16 cellular contexts compared by ENCODE assay signal in genomic region chr18:48036191-48036590, GRCh38.
DNase-seq lines count a peak whose midpoint lies in the region; ATAC-seq and TF ChIP-seq lines count a peak whose summit lies in the region.
"Had no signal": no experiment of that assay in that cellular context is flagged by ENCODE, and none has a peak within 500 bp of the region (broad histone marks: within the 10 kb centered on the region; RNA-seq: fewer than 3 reads in every experiment).

No MANE protein-coding gene starts in this region.

- no peaks in the 10 kb centered on the region for H3K27me3 Mint-ChIP-seq in endodermal cell (ENCODE audit: insufficient read depth)
- H3K27me3 Mint-ChIP-seq: activated CD4-positive, alpha-beta memory T cell treated with anti-CD3 and anti-CD28 coated beads, Interleukin-2, amount 10 ng/mL, durations not matched to agents 7 days and 5 days had no signal

- H3K4me3 ChIP-seq in left ventricle myocardium inferior (no peak overlapping the region), endodermal cell (ENCODE audit: low read length) (no peak overlapping the region), mucosa of descending colon (no peak overlapping the region), upper lobe of right lung (no peak overlapping the region)
- H3K4me3 ChIP-seq: pancreas had no signal

- H3K4me1 ChIP-seq in left ventricle myocardium inferior (peaks cover 20% of the 10 kb centered on the region), endodermal cell (ENCODE audit: control insufficient read depth, insufficient read depth, low read length) (peaks cover 9% of the 10 kb centered on the region), mucosa of descending colon (ENCODE audit: low read depth) (no peaks in the 10 kb centered on the region), upper lobe of right lung (peaks cover 3% of the 10 kb centered on the region)
- H3K4me1 ChIP-seq: pancreas had no signal

- no peak overlapping the region for H3K4me3 Mint-ChIP-seq in endodermal cell
- H3K4me3 Mint-ChIP-seq: activated CD4-positive, alpha-beta memory T cell treated with anti-CD3 and anti-CD28 coated beads, Interleukin-2, amount 10 ng/mL, durations not matched to agents 7 days and 5 days had no signal

- peak; percentile 18 for ATAC-seq in mucosa of descending colon
- ATAC-seq in upper lobe of right lung, result peak; percentile 23
- ATAC-seq in HG03045 (IDR thresholded peaks at IDR 0.05; ENCODE audit: unreplicated experiment), result no peak
- no peak for ATAC-seq in HG02571 (IDR thresholded peaks at IDR 0.05; ENCODE audit: unreplicated experiment)
- no peak for ATAC-seq in HG02938 (IDR thresholded peaks at IDR 0.05; ENCODE audit: unreplicated experiment)
- ATAC-seq: pancreas had no signal

- no peaks in the 10 kb centered on the region for H3K27me3 ChIP-seq in left ventricle myocardium inferior (ENCODE audit: low read depth)
- H3K27me3 ChIP-seq in endodermal cell (ENCODE audit: control insufficient read depth, insufficient read depth, low read length, poor library complexity, severe bottlenecking), result no peaks in the 10 kb centered on the region
- no peaks in the 10 kb centered on the region for H3K27me3 ChIP-seq in upper lobe of right lung
- H3K27me3 ChIP-seq: pancreas had no signal

- peak; percentile 14 for DNase-seq in cardiac septum (ENCODE audit: low spot score)
- no peak for DNase-seq in left ventricle myocardium inferior
- DNase-seq in endodermal cell, result peak; percentile 34
- no peak for DNase-seq in mucosa of descending colon
- no peak for DNase-seq in upper lobe of right lung
- DNase-seq: activated CD4-positive, alpha-beta memory T cell treated with anti-CD3 and anti-CD28 coated beads, Interleukin-2, amount 10 ng/mL, durations not matched to agents 7 days and 5 days; amniotic stem cell; IMR-90; MV-4-11; NCI-H2081; NCI-H526 treated with DMSO at 0.1 percent for 48 hours; SW 1271 had no signal

- intact Hi-C loops in cardiac septum (cut with DNase I) (loop anchor here (5.0 to 10.0 kb wide), 2 partner anchors 306 to 629 kb away; no protein-coding TSS in a partner anchor), left ventricle myocardium inferior (cut with micrococcal nuclease) (loop anchor here (10.0 kb wide), 1 partner anchor 309 kb away; no protein-coding TSS in a partner anchor), mucosa of descending colon (cut with DNase I, micrococcal nuclease) (no loop called here), upper lobe of right lung (cut with DNase I) (no loop called here)

- H3K9me3 Mint-ChIP-seq in endodermal cell, result no peaks in the 10 kb centered on the region
- H3K9me3 Mint-ChIP-seq: activated CD4-positive, alpha-beta memory T cell treated with anti-CD3 and anti-CD28 coated beads, Interleukin-2, amount 10 ng/mL, durations not matched to agents 7 days and 5 days had no signal

- H3K9ac ChIP-seq in endodermal cell (ENCODE audit: extremely low read depth, low read length, poor library complexity, severe bottlenecking), result no peak overlapping the region

- TF ChIP-seq CTCF in left ventricle myocardium inferior (IDR thresholded peaks at IDR 0.05; ENCODE audit: borderline replicate concordance), result no peak
- no peak for TF ChIP-seq CTCF in endodermal cell (conservative IDR thresholded peaks at IDR 0.05)
- TF ChIP-seq CTCF in mucosa of descending colon (IDR thresholded peaks at IDR 0.05), result no peak
- TF ChIP-seq CTCF in upper lobe of right lung (IDR thresholded peaks at IDR 0.05), result no peak

- no peak overlapping the region for H3K27ac Mint-ChIP-seq in endodermal cell
- H3K27ac Mint-ChIP-seq: activated CD4-positive, alpha-beta memory T cell treated with anti-CD3 and anti-CD28 coated beads, Interleukin-2, amount 10 ng/mL, durations not matched to agents 7 days and 5 days had no signal

- H3K9me3 ChIP-seq in left ventricle myocardium inferior (replicated peaks) (no peaks in the 10 kb centered on the region), endodermal cell (ENCODE audit: control insufficient read depth, low read length) (no peaks in the 10 kb centered on the region), mucosa of descending colon (no peaks in the 10 kb centered on the region), upper lobe of right lung (no peaks in the 10 kb centered on the region)
- H3K9me3 ChIP-seq: pancreas had no signal

- WGBS in endodermal cell (ENCODE audit: insufficient coverage in 1 of 2, insufficient read length in 1 of 2), 2 experiments, result 85 to 89% methylated on average over 4 to 5 of the region's 5 CpGs

- no peaks in the 10 kb centered on the region for H3K36me3 Mint-ChIP-seq in endodermal cell (ENCODE audit: low read depth)

- no peak overlapping the region for H3K27ac ChIP-seq in left ventricle myocardium inferior (replicated peaks)
- H3K27ac ChIP-seq in endodermal cell (ENCODE audit: low read depth, low read length), result no peak overlapping the region
- H3K27ac ChIP-seq in upper lobe of right lung, result no peak overlapping the region
- H3K27ac ChIP-seq: pancreas had no signal

- H3K36me3 ChIP-seq in left ventricle myocardium inferior (no peaks in the 10 kb centered on the region), endodermal cell (ENCODE audit: control insufficient read depth, insufficient read depth, low read length) (no peaks in the 10 kb centered on the region), mucosa of descending colon (ENCODE audit: low read depth) (no peaks in the 10 kb centered on the region), upper lobe of right lung (no peaks in the 10 kb centered on the region)
- H3K36me3 ChIP-seq: pancreas had no signal

- H3K4me1 Mint-ChIP-seq in endodermal cell, result peaks cover 14% of the 10 kb centered on the region
- H3K4me1 Mint-ChIP-seq: activated CD4-positive, alpha-beta memory T cell treated with anti-CD3 and anti-CD28 coated beads, Interleukin-2, amount 10 ng/mL, durations not matched to agents 7 days and 5 days had no signal

Comparison
In these comparisons a context has a peak if more than half of its experiments do, and no peak if none do; other contexts are left out.
1. DNase-seq: peak in cardiac septum (single experiment) and endodermal cell (single experiment); none in left ventricle myocardium inferior (single experiment), mucosa of descending colon (0 of 3) and upper lobe of right lung (single experiment).
2. ATAC-seq: peak in mucosa of descending colon (single experiment) and upper lobe of right lung (single experiment); none in HG03045 (single experiment), HG02571 (single experiment) and HG02938 (single experiment).
3. intact Hi-C loops: an anchor here in cardiac septum (5.0 to 10.0 kb wide) and left ventricle myocardium inferior (10.0 kb wide); none called in mucosa of descending colon and upper lobe of right lung.